8 cellular contexts compared by ENCODE assay signal in genomic region chr6:70668499-70668812, GRCh38. TPM values are rescaled to one million over a fixed set of nuclear protein-coding genes. Genes with fewer than 3 reads are reported as not detected.
DNase-seq lines count a peak whose midpoint lies in the region; ATAC-seq, FAIRE-seq and TF ChIP-seq lines count a peak whose summit lies in the region.

No MANE protein-coding gene starts in this region.

- no peaks in the 10 kb centered on the region for H3K9me1 ChIP-seq in K562 (ENCODE audit: control insufficient read depth, insufficient read depth, low read length)

- no peak for TF ChIP-seq RAD21 in K562 (CRISPR knock-in tag; conservative IDR thresholded peaks at IDR 0.05 in 1 of 2, IDR thresholded peaks at IDR 0.05 in 1 of 2)

- DNase-seq in activated gamma-delta T cell treated with anti-CD3 and anti-CD28 coated beads, Interleukin-2, amount 50 U/mL, for 16 hours (ENCODE audit: low read depth), result peak; percentile 11
- no peak for DNase-seq in activated gamma-delta T cell (lab: John Stamatoyannopoulos, UW)
- DNase-seq in LoVo (ENCODE audit: low spot score), result peak; percentile 59
- DNase-seq in K562 (ENCODE audit: extremely low read depth in 1 of 4, low spot score in 3 of 4), result peak in 2 of 4 experiments; percentile 41 to 54
- DNase-seq in lower leg skin (ENCODE audit: low spot score in 2 of 2), result no peak
- no peak for DNase-seq in tibial nerve (ENCODE audit: low spot score in 2 of 2)
- DNase-seq in ecto neural progenitor cell (ENCODE audit: low spot score), result no peak
- DNase-seq in middle frontal gyrus (ENCODE audit: extremely low spot score, low spot score), result no peak

- intact Hi-C loops in K562 (cut with micrococcal nuclease) (loop anchor here (10.0 kb wide), 1 partner anchor 274 kb away; no protein-coding TSS in a partner anchor), lower leg skin (cut with DNase I; ENCODE audit: low total_unique reads) (no loop called here)

- 0 out of 5 replicates have a peak, but pooled peaks cover 0 to 7% of the 10 kb centered on the region in 2 experiments for H3K27me3 ChIP-seq in K562 (ENCODE audit: control insufficient read depth in 2 of 2, insufficient read depth in 2 of 2, low read length in 2 of 2)
- H3K27me3 ChIP-seq in tibial nerve, result no peaks in the 10 kb centered on the region

- 0 out of 2 replicates have a peak, but pooled peaks cover 4% of the 10 kb centered on the region for H4K20me1 ChIP-seq in K562 (replicated peaks; ENCODE audit: control insufficient read depth, insufficient read depth, low read length)

- peak overlapping the region; percentile 96 for H2AFZ ChIP-seq in K562 (ENCODE audit: low read depth, low read length)

- no peaks in the 10 kb centered on the region; the same call in 1 of the 2 replicates for H3K9me3 ChIP-seq in K562 (replicated peaks; ENCODE audit: control insufficient read depth, insufficient read depth, low read depth, low read length)
- H3K9me3 ChIP-seq in tibial nerve, result no peaks in the 10 kb centered on the region

- no peak for ATAC-seq in K562

- H3K4me2 ChIP-seq in K562 (ENCODE audit: insufficient read depth, low read length), result peak overlapping the region; percentile 97

- WGBS in K562 (ENCODE audit: insufficient coverage, low coverage, missing lambda C conversion rate), result 0% methylated on average over 8 of the region's 8 CpGs
- 0 to 2% methylated on average over 8 of the region's 8 CpGs for WGBS in lower leg skin, 2 donors
- 2% methylated on average over 8 of the region's 8 CpGs for WGBS in tibial nerve, 2 donors

- CTCF ChIA-PET in K562 (lab: Yijun Ruan, JAX; ENCODE audit: low intra/inter-chr PET ratio), result no interaction called here

- H3K79me2 ChIP-seq in K562 (ENCODE audit: control insufficient read depth, insufficient read depth, low read length), result peaks cover 31% of the 10 kb centered on the region

- H3K4me1 ChIP-seq in K562 (replicated peaks in 1 of 2; ENCODE audit: control insufficient read depth in 2 of 2, insufficient read depth in 2 of 2, low read length in 2 of 2) (peaks cover 12 to 19% of the 10 kb centered on the region in 2 experiments; a peak in 3 of 5 replicates), tibial nerve (peaks cover 0 to 47% (median 10%) of the 10 kb centered on the region in 4 donors)

- FAIRE-seq in K562 (lab: Jason Lieb, UNC), result no peak

- peak overlapping the region; percentile 80 to 96 for H3K9ac ChIP-seq in K562 (ENCODE audit: insufficient read depth in 1 of 2, low read depth in 2 of 2, low read length in 2 of 2)

- H3K27ac ChIP-seq in K562 (ENCODE audit: extremely low read depth, low read depth, low read length), result no peak overlapping the region; the same call in 2 of the 3 replicates
- peak overlapping the region; percentile 58 to 94 (median 88) for H3K27ac ChIP-seq in tibial nerve

- H3K36me3 ChIP-seq in K562 (ENCODE audit: control insufficient read depth, insufficient read depth, low read length), result no peaks in the 10 kb centered on the region
- H3K36me3 ChIP-seq in tibial nerve, result no peaks in the 10 kb centered on the region

- TF ChIP-seq EP300 in K562 (IDR thresholded peaks at IDR 0.05; ENCODE audit: low read length), result no peak
- TF ChIP-seq EP300 in tibial nerve (IDR thresholded peaks at IDR 0.05), result no peak

- peak overlapping the region; percentile 83 for H3K4me3 ChIP-seq in K562
- peak overlapping the region; percentile 80 for H3K4me3 ChIP-seq in lower leg skin (ENCODE audit: low read depth, poor library complexity, severe bottlenecking)
- peak overlapping the region; percentile 70 to 98 (median 94) for H3K4me3 ChIP-seq in tibial nerve

- in situ Hi-C loops in K562 (cut with MboI), result no loop called here

- POLR2A ChIA-PET in K562 (lab: Yijun Ruan, JAX), result interaction anchor here (0.6 to 0.9 kb wide), 4 partner anchors 8 to 255 kb away, joined by 3 to 5 read pairs (median 4); partner anchors contain the start of genes FAM135A and SDHAF4

- BruUV-seq in K562 (replicated peaks; lab: Mats Ljungman, UMichigan), result no TSS peak

- no peak for TF ChIP-seq CTCF in K562 (IDR thresholded peaks at IDR 0.05 in 2 of 3, conservative IDR thresholded peaks at IDR 0.05 in 1 of 3; ENCODE audit: insufficient read depth in 2 of 3, low read depth in 1 of 3, low read length in 3 of 3)
- no peak for TF ChIP-seq CTCF in lower leg skin (IDR thresholded peaks at IDR 0.05)
- TF ChIP-seq CTCF in tibial nerve (IDR thresholded peaks at IDR 0.05), result no peak

- TF ChIP-seq POLR2A in K562 (conservative IDR thresholded peaks at IDR 0.05) (no peak), lower leg skin (IDR thresholded peaks at IDR 0.05) (no peak), tibial nerve (IDR thresholded peaks at IDR 0.05) (no peak)

TF ChIP-seq in K562, 482 proteins besides CTCF, POLR2A, EP300 and RAD21 (continues in another document):
- TF ChIP-seq HDAC2 (IDR thresholded peaks at IDR 0.05) (no peak), ZNF699 (CRISPR knock-in tag; IDR thresholded peaks at IDR 0.05; ENCODE audit: insufficient replicate concordance) (no peak), PRDM10 (IDR thresholded peaks at IDR 0.05; ENCODE audit: partially characterized antibody) (no peak), MEF2A (IDR thresholded peaks at IDR 0.05; ENCODE audit: control insufficient read depth, low read depth, low read length) (no peak), SIRT6 (IDR thresholded peaks at IDR 0.05; ENCODE audit: low read depth, low read length) (no peak), FOXK2 (conservative IDR thresholded peaks at IDR 0.05 in 1 of 2, IDR thresholded peaks at IDR 0.05 in 1 of 2; ENCODE audit: low read depth in 2 of 2) (no peak), IRF9 (tag; IDR thresholded peaks at IDR 0.05) (no peak), HSF4 (CRISPR knock-in tag; IDR thresholded peaks at IDR 0.05; ENCODE audit: borderline replicate concordance) (no peak), PTRF (tag; IDR thresholded peaks at IDR 0.05) (no peak)

RNA-seq across cellular contexts. Expression of gene SMAP1, which starts 0.8 kb away (rescaled TPM):
- total RNA-seq in K562 (2011; cell fraction: chromatin; rRNA removed; ENCODE audit: low replicate concordance), result 3.7 and 17.4 TPM in 2 replicates
- 3.7 and 5.8 TPM in 2 replicates for total RNA-seq in K562 (2011; cell fraction: nucleolus; rRNA removed)
- total RNA-seq in K562 (2011; cell fraction: nucleoplasm; rRNA removed), result 5.8 and 6.9 TPM in 2 replicates
- total RNA-seq in K562 (2014; rRNA removed) (14.1 and 15.1 TPM in 2 replicates), K562 (2014; rRNA removed; fragmentation: Illumina TruSeq; extraction: Trizol) (20.8 and 22.2 TPM in 2 replicates), K562 (2015; rRNA removed; fragmentation: Illumina TruSeq; extraction: Trizol) (18.2 and 19.4 TPM in 2 replicates), K562 (2021) (18.0 and 19.6 TPM in 2 replicates), lower leg skin (10 to 100 TPM; 30.7 to 37.7 (median 34.9) TPM), tibial nerve (10 to 100 TPM; 18.0 to 21.6 (median 20.2) TPM)
- polyA plus RNA-seq in K562 (2011; rRNA removed) (14.3 and 15.5 TPM in 2 replicates), K562 (2014; fragmentation: Illumina TruSeq; extraction: Trizol) (21.2 and 26.4 TPM in 2 replicates), K562 (2014; fragmentation: Nextera tagmentation; extraction: Ambion mirVana) (10 to 100 TPM; 11.4 to 11.7 TPM), K562 (2014; rRNA removed) (11.2 and 12.3 TPM in 2 replicates)
- polyA plus RNA-seq in K562 (2011; cell fraction: cytosol; rRNA removed), result 11.0 and 12.0 TPM in 2 replicates
- 9.4 and 9.7 TPM in 2 replicates for polyA plus RNA-seq in K562 (2011; cell fraction: nucleus; rRNA removed)
- 17.0 and 26.5 TPM in 2 replicates for polyA plus RNA-seq in K562 (2012)
- 18.4 and 18.7 TPM in 2 replicates for polyA minus RNA-seq in K562 (2011; rRNA and poly(A)+ RNA removed)
- 14.4 and 14.7 TPM in 2 replicates for polyA minus RNA-seq in K562 (2011; cell fraction: cytosol; rRNA and poly(A)+ RNA removed)
- 5.7 and 7.4 TPM in 2 replicates for polyA minus RNA-seq in K562 (2011; cell fraction: nucleus; rRNA and poly(A)+ RNA removed)

Comparison
In these comparisons a context has a peak if more than half of its experiments do, and no peak if none do; other contexts are left out.
1. DNase-seq: peak in activated gamma-delta T cell treated with anti-CD3 and anti-CD28 coated beads, Interleukin-2, amount 50 U/mL, for 16 hours (single experiment) and LoVo (single experiment); none in activated gamma-delta T cell (single experiment), lower leg skin (0 of 2), tibial nerve (0 of 2), ecto neural progenitor cell (single experiment) and middle frontal gyrus (single experiment).
2. Peak in every context shown above with its lines, with median percentiles within 50 percentile points of each other: H3K4me3 ChIP-seq.